8 cellular contexts compared by ENCODE assay signal in genomic region chr5:172769324-172769597, GRCh38. TPM values are rescaled to one million over a fixed set of nuclear protein-coding genes. Genes with fewer than 3 reads are reported as not detected.
DNase-seq lines count a peak whose midpoint lies in the region; ATAC-seq and FAIRE-seq lines count a peak whose summit lies in the region.

No MANE protein-coding gene starts in this region.

- no peaks in the 10 kb centered on the region for H3K27me3 Mint-ChIP-seq in activated T-helper 2 cell treated with anti-CD3 and anti-CD28 coated beads, Interferon-gamma antibody, Interleukin-2, Interleukin-4, amounts not matched to agents 10 μg/mL and 5 μg/mL and 100 μg/mL, durations not matched to agents 14 hours and 24 hours and 36 hours (ENCODE audit: low read depth)

- peak overlapping the region; percentile 95 for H3K4me3 ChIP-seq in HAP-1
- peak overlapping the region; percentile 84 for H3K4me3 ChIP-seq in iPS-18c (ENCODE audit: insufficient read depth, low read depth, low read length)
- H3K4me3 ChIP-seq in small intestine (ENCODE audit: low read depth in 1 of 2, low read length in 2 of 2) = peak overlapping the region; percentile 70 to 86

- H3K9me3 Mint-ChIP-seq in activated T-helper 2 cell treated with anti-CD3 and anti-CD28 coated beads, Interferon-gamma antibody, Interleukin-2, Interleukin-4, amounts not matched to agents 10 μg/mL and 5 μg/mL and 100 μg/mL, durations not matched to agents 14 hours and 24 hours and 36 hours = no peaks in the 10 kb centered on the region

- in situ Hi-C loops in HAP-1 (cut with MboI; ENCODE audit: low sequenced_read_pairs) = no loop called here

- 64 to 78% (median 71%) methylated on average over 2 of the region's 2 CpGs for WGBS in small intestine, 3 donors

- DNase-seq in HAP-1 (ENCODE audit: low spot score in 2 of 2) = no peak
- DNase-seq in activated T-helper 2 cell treated with anti-CD3 and anti-CD28 coated beads, Interferon-gamma antibody, Interleukin-2, Interleukin-4, amounts not matched to agents 10 μg/mL and 5 μg/mL and 100 μg/mL, durations not matched to agents 14 hours and 24 hours and 36 hours (ENCODE audit: low spot score) = no peak
- no peak for DNase-seq in small intestine
- DNase-seq in stimulated activated CD4-positive, alpha-beta T cell treated with anti-CD3 and anti-CD28 coated beads, Interleukin-4, amount 100 ng/mL, for 24 hours = no peak
- DNase-seq in iPS-NIHi7 (ENCODE audit: extremely low spot score) = no peak

- ATAC-seq in GM21529 (IDR thresholded peaks at IDR 0.05; ENCODE audit: unreplicated experiment) (no peak), HG03025 (IDR thresholded peaks at IDR 0.05; ENCODE audit: low FRiP score, unreplicated experiment) (no peak)

- H3K4me3 Mint-ChIP-seq in activated T-helper 2 cell treated with anti-CD3 and anti-CD28 coated beads, Interferon-gamma antibody, Interleukin-2, Interleukin-4, amounts not matched to agents 10 μg/mL and 5 μg/mL and 100 μg/mL, durations not matched to agents 14 hours and 24 hours and 36 hours (ENCODE audit: low read depth) = peak overlapping the region; percentile 80

- H3K27me3 ChIP-seq in HAP-1 (ENCODE audit: low read depth) (no peaks in the 10 kb centered on the region), small intestine (ENCODE audit: control insufficient read depth in 2 of 2, insufficient read depth in 2 of 2, low read length in 2 of 2) (no peaks in the 10 kb centered on the region)

- FAIRE-seq in small intestine (lab: Jason Lieb, UNC) = no peak

- intact Hi-C loops in activated T-helper 2 cell treated with anti-CD3 and anti-CD28 coated beads, Interferon-gamma antibody, Interleukin-2, Interleukin-4, amounts not matched to agents 10 μg/mL and 5 μg/mL and 100 μg/mL, durations not matched to agents 14 hours and 24 hours and 36 hours (cut with micrococcal nuclease) = loop anchor here (5.0 kb wide), 1 partner anchor 592 kb away; no protein-coding TSS in a partner anchor

- H3K4me1 ChIP-seq in HAP-1 (peaks cover 35% of the 10 kb centered on the region), small intestine (ENCODE audit: control insufficient read depth in 2 of 2, insufficient read depth in 1 of 2, low read depth in 1 of 2, low read length in 1 of 2) (peaks cover 2 to 11% of the 10 kb centered on the region in 2 donors)

- H3K9me3 ChIP-seq in HAP-1 = no peaks in the 10 kb centered on the region
- H3K9me3 ChIP-seq in iPS-18c (ENCODE audit: control insufficient read depth, insufficient read depth, low read length) = peaks cover 2% of the 10 kb centered on the region
- H3K9me3 ChIP-seq in small intestine (ENCODE audit: control insufficient read depth, low read depth) = no peaks in the 10 kb centered on the region

- peaks cover 46% of the 10 kb centered on the region for H3K4me1 Mint-ChIP-seq in activated T-helper 2 cell treated with anti-CD3 and anti-CD28 coated beads, Interferon-gamma antibody, Interleukin-2, Interleukin-4, amounts not matched to agents 10 μg/mL and 5 μg/mL and 100 μg/mL, durations not matched to agents 14 hours and 24 hours and 36 hours (ENCODE audit: low read depth)

- peaks cover 31% of the 10 kb centered on the region for H3K36me3 Mint-ChIP-seq in activated T-helper 2 cell treated with anti-CD3 and anti-CD28 coated beads, Interferon-gamma antibody, Interleukin-2, Interleukin-4, amounts not matched to agents 10 μg/mL and 5 μg/mL and 100 μg/mL, durations not matched to agents 14 hours and 24 hours and 36 hours (ENCODE audit: low read depth)

- no peak overlapping the region for H3K27ac Mint-ChIP-seq in activated T-helper 2 cell treated with anti-CD3 and anti-CD28 coated beads, Interferon-gamma antibody, Interleukin-2, Interleukin-4, amounts not matched to agents 10 μg/mL and 5 μg/mL and 100 μg/mL, durations not matched to agents 14 hours and 24 hours and 36 hours

- peak overlapping the region; percentile 98 to 99 for H3K27ac ChIP-seq in small intestine (ENCODE audit: low read depth in 1 of 2, low read length in 1 of 2)

- peaks cover 25% of the 10 kb centered on the region for H3K36me3 ChIP-seq in HAP-1 (replicated peaks)
- peaks cover 5 to 18% of the 10 kb centered on the region in 2 donors for H3K36me3 ChIP-seq in small intestine (ENCODE audit: control insufficient read depth in 2 of 2, insufficient read depth in 2 of 2, low read length in 2 of 2)

RNA-seq across cellular contexts. Expression of gene DUSP1, which starts 1.7 kb away (rescaled TPM):
- total RNA-seq in activated T-helper 2 cell treated with anti-CD3 and anti-CD28 coated beads, Interferon-gamma antibody, Interleukin-2, Interleukin-4, amounts not matched to agents 10 μg/mL and 5 μg/mL and 100 μg/mL, durations not matched to agents 14 hours and 24 hours and 36 hours = 8.9 and 9.7 TPM in 2 replicates
- polyA plus RNA-seq in small intestine = 100 to 1,000 TPM in 1 of 3 donors, 10 to 100 TPM in 2; 64.4 to 216 (median 65.4) TPM
